ENCODE assay signal across 8 cellular contexts in the genomic region with DNA sequence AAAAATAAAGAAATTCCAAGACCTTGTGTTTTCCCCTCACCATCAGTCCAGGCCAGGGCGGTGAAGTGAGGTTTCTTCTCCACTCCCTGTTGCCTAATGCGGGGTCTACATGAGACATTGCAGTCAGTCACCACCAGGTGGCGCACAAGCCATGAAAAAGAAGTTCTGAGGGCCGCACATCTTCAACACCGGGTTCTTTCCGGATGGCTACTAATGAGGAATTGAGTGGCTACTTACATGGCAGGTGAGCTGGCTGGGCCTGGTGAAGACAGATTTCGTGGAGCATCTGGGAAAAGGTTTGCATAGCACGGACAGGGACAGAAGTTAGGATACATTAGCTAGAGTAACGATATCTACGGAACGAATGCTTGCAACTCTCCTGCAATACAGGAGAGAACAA. TPM values are rescaled to one million over a fixed set of nuclear protein-coding genes. Genes with fewer than 3 reads are reported as not detected.
DNase-seq lines count a peak whose midpoint lies in the region; ATAC-seq and TF ChIP-seq lines count a peak whose summit lies in the region.

No MANE protein-coding gene starts in this region.

- H3K4me1 ChIP-seq in GM23338 (ENCODE audit: insufficient read depth) = peaks cover 10% of the 10 kb centered on the region
- H3K4me1 ChIP-seq in breast epithelium = no peaks in the 10 kb centered on the region

- intact Hi-C loops in breast epithelium (cut with DNase I; ENCODE audit: low total_unique reads) = no loop called here

- no peaks in the 10 kb centered on the region; the same call in 1 of the 2 replicates for H3F3A ChIP-seq in GM23338 (replicated peaks; ENCODE audit: low read depth)

- no peak overlapping the region for H3K4me3 Mint-ChIP-seq in GM23338

- H3K36me3 Mint-ChIP-seq in GM23338 (ENCODE audit: low read depth) = no peaks in the 10 kb centered on the region

- H3K27me3 Mint-ChIP-seq in GM23338 (ENCODE audit: insufficient read depth, low read depth, poor library complexity) = peaks cover 3% of the 10 kb centered on the region

- TF ChIP-seq CTCF in GM23338 (conservative IDR thresholded peaks at IDR 0.05; ENCODE audit: low read depth in 2 of 2) = peak; percentile 95 to 96
- peak; percentile 93 for TF ChIP-seq CTCF in VCaP (conservative IDR thresholded peaks at IDR 0.05)
- peak; percentile 92 to 94 (median 94) for TF ChIP-seq CTCF in breast epithelium (IDR thresholded peaks at IDR 0.05)

- ATAC-seq in GM23338 (peak; percentile 69), GM19324 (IDR thresholded peaks at IDR 0.05; ENCODE audit: low FRiP score, unreplicated experiment) (no peak)

- H3K9me2 ChIP-seq in GM23338 (ENCODE audit: insufficient read depth) = no peaks in the 10 kb centered on the region

- no peaks in the 10 kb centered on the region for H4K20me1 ChIP-seq in GM23338 (replicated peaks; ENCODE audit: insufficient read depth)

- no peaks in the 10 kb centered on the region for H3K36me3 ChIP-seq in GM23338 (ENCODE audit: insufficient read depth)
- no peaks in the 10 kb centered on the region for H3K36me3 ChIP-seq in breast epithelium

- no peak overlapping the region for H3K27ac Mint-ChIP-seq in GM23338

- H2AFZ ChIP-seq in GM23338 = no peak overlapping the region

- peaks cover 17% of the 10 kb centered on the region for H3K4me1 Mint-ChIP-seq in GM23338

- H3K9me3 ChIP-seq in breast epithelium = no peaks in the 10 kb centered on the region

- H3K4me2 ChIP-seq in GM23338 = no peak overlapping the region

- no peak for TF ChIP-seq POLR2A in breast epithelium (IDR thresholded peaks at IDR 0.05)

- peaks cover 5% of the 10 kb centered on the region; the same call in 1 of the 2 replicates for H3K27me3 ChIP-seq in GM23338 (ENCODE audit: insufficient read depth)
- no peaks in the 10 kb centered on the region for H3K27me3 ChIP-seq in breast epithelium

- H3K27ac ChIP-seq in GM23338 (ENCODE audit: low read depth) = no peak overlapping the region
- H3K27ac ChIP-seq in VCaP = no peak overlapping the region
- no peak overlapping the region for H3K27ac ChIP-seq in breast epithelium

- H3K9me3 Mint-ChIP-seq in GM23338 = no peaks in the 10 kb centered on the region

- H3K4me3 ChIP-seq in GM23338 (no peak overlapping the region), breast epithelium (no peak overlapping the region)

- DNase-seq in ACHN = peak; percentile 87
- peak; percentile 95 for DNase-seq in GM23338 (ENCODE audit: low spot score)
- DNase-seq in NCI-H2196 treated with DMSO at 0.1 percent for 48 hours (lab: John Stamatoyannopoulos, UW; ENCODE audit: unreplicated experiment) = peak; percentile 35
- DNase-seq in breast epithelium (ENCODE audit: low spot score in 2 of 2) = peak; percentile 82 to 90
- DNase-seq in iris pigment epithelial cell (ENCODE audit: low read depth) = peak; percentile 77
- DNase-seq in stimulated activated CD4-positive, alpha-beta T cell treated with anti-CD3 and anti-CD28 coated beads, Interleukin-15, amount 100 ng/mL, for 48 hours (ENCODE audit: low read depth in 2 of 2) = peak; percentile 65 to 77

- no peaks in the 10 kb centered on the region for H3K79me2 ChIP-seq in GM23338 (replicated peaks; ENCODE audit: insufficient read depth)

- in situ Hi-C loops in ACHN (cut with HindIII; ENCODE audit: low pct_ligation_motif_present, low pct_unique_long_range_greater_than_20kb, low sequenced_read_pairs) = no loop called here

TF ChIP-seq in GM23338, 12 proteins besides CTCF, POLR2A, EP300 and RAD21 (continues in another document):
- TF ChIP-seq POLR2AphosphoS5 (IDR thresholded peaks at IDR 0.05; ENCODE audit: low read depth) = no peak
- no peak for TF ChIP-seq EZH2phosphoT487 (IDR thresholded peaks at IDR 0.05; ENCODE audit: unreplicated experiment)
- TF ChIP-seq, protein P1, sequence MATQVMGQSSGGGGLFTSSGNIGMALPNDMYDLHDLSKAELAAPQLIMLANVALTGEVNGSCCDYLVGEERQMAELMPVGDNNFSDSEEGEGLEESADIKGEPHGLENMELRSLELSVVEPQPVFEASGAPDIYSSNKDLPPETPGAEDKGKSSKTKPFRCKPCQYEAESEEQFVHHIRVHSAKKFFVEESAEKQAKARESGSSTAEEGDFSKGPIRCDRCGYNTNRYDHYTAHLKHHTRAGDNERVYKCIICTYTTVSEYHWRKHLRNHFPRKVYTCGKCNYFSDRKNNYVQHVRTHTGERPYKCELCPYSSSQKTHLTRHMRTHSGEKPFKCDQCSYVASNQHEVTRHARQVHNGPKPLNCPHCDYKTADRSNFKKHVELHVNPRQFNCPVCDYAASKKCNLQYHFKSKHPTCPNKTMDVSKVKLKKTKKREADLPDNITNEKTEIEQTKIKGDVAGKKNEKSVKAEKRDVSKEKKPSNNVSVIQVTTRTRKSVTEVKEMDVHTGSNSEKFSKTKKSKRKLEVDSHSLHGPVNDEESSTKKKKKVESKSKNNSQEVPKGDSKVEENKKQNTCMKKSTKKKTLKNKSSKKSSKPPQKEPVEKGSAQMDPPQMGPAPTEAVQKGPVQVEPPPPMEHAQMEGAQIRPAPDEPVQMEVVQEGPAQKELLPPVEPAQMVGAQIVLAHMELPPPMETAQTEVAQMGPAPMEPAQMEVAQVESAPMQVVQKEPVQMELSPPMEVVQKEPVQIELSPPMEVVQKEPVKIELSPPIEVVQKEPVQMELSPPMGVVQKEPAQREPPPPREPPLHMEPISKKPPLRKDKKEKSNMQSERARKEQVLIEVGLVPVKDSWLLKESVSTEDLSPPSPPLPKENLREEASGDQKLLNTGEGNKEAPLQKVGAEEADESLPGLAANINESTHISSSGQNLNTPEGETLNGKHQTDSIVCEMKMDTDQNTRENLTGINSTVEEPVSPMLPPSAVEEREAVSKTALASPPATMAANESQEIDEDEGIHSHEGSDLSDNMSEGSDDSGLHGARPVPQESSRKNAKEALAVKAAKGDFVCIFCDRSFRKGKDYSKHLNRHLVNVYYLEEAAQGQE (IDR thresholded peaks at IDR 0.05; ENCODE audit: unreplicated experiment) = no peak
- no peak for TF ChIP-seq NANOG (IDR thresholded peaks at IDR 0.05; ENCODE audit: borderline replicate concordance)
- TF ChIP-seq EZH2 (IDR thresholded peaks at IDR 0.05; ENCODE audit: low read depth, unreplicated experiment) = no peak
- TF ChIP-seq ZNF114 (CRISPR knock-in tag; IDR thresholded peaks at IDR 0.05) = no peak
- no peak for TF ChIP-seq ZNF331 (CRISPR knock-in tag; IDR thresholded peaks at IDR 0.05; ENCODE audit: low read depth)
- TF ChIP-seq JUNB (IDR thresholded peaks at IDR 0.05; ENCODE audit: unreplicated experiment) = no peak
- no peak for TF ChIP-seq STAT1 (IDR thresholded peaks at IDR 0.05; ENCODE audit: unreplicated experiment)
- no peak for TF ChIP-seq CREB1 (CRISPR knock-in tag; IDR thresholded peaks at IDR 0.05; ENCODE audit: low read depth)

RNA-seq across cellular contexts. Expression of a gene that starts 15.8 kb away (rescaled TPM):
- total RNA-seq in GM23338 (2014; rRNA removed; shearing (Covaris generic)) = 73.1 and 78.6 TPM in 2 replicates
- 596 and 668 TPM in 2 replicates for polyA plus RNA-seq in GM23338 (2016; fragmentation: Nextera tagmentation; extraction: Ambion mirVana)
- 100 to 1,000 TPM; 220 to 325 (median 275) TPM for total RNA-seq in breast epithelium

RNA-seq across cellular contexts. Expression of a gene that starts 36.3 kb away (rescaled TPM):
- total RNA-seq in GM23338 (2014; rRNA removed; shearing (Covaris generic)) = not detected in 2 replicates
- polyA plus RNA-seq in GM23338 (2016; fragmentation: Nextera tagmentation; extraction: Ambion mirVana) = not detected in 2 replicates
- not detected for total RNA-seq in breast epithelium

RNA-seq across cellular contexts. Expression of a gene that starts 58.9 kb away (rescaled TPM):
- total RNA-seq in GM23338 (2014; rRNA removed; shearing (Covaris generic)) = 25.6 and 35.9 TPM in 2 replicates
- polyA plus RNA-seq in GM23338 (2016; fragmentation: Nextera tagmentation; extraction: Ambion mirVana) = 634 and 677 TPM in 2 replicates
- 100 to 1,000 TPM in 1 of 3 donors, 10 to 100 TPM in 2; 70.4 to 156 (median 84.9) TPM for total RNA-seq in breast epithelium

Comparison
In these comparisons a context has a peak if more than half of its experiments do, and no peak if none do; other contexts are left out.
1. DNase-seq: peak in every context shown above with its lines; median percentile 95 in GM23338; 87 in ACHN; 86 in breast epithelium; 77 in iris pigment epithelial cell; 71 in stimulated activated CD4-positive, alpha-beta T cell treated with anti-CD3 and anti-CD28 coated beads, Interleukin-15, amount 100 ng/mL, for 48 hours; 35 in NCI-H2196 treated with DMSO at 0.1 percent for 48 hours.